8 cellular contexts compared by ENCODE assay signal in the genomic region with DNA sequence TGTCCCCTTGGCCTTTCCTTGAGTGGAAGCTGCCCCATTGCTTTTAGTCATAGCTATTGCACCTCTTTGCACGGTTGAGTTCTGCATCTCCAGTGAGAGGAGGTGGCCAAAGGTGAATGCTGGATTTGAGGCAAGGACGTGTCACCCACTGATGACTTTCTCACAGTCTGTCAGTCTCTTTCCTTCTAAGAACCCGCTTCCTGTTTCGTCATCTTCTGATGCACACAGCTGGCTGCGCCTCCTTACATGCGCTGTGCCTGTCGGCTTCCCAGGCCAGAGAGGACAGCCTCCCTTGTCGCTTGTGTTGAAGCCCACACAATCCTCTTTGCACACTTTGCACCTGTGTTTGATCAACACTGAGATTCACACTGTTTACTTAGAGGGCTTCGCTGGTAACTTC. TPM values are rescaled to one million over a fixed set of nuclear protein-coding genes. Genes with fewer than 3 reads are reported as not detected.
DNase-seq lines count a peak whose midpoint lies in the region; ATAC-seq, FAIRE-seq and TF ChIP-seq lines count a peak whose summit lies in the region.

No MANE protein-coding gene starts in this region.

- TF ChIP-seq POLR2A in right lobe of liver (IDR thresholded peaks at IDR 0.05) (no peak), HepG2 (IDR thresholded peaks at IDR 0.05; ENCODE audit: insufficient read depth in 1 of 2, low read depth in 2 of 2, low read length in 2 of 2) (no peak)

- H3K27ac ChIP-seq in right lobe of liver (no peak overlapping the region), HepG2 (ENCODE audit: extremely low read length, insufficient read depth, low read length) (no peak overlapping the region), trophoblast cell (ENCODE audit: low read depth, low read length) (no peak overlapping the region)
- H3K27ac ChIP-seq in naive thymus-derived CD4-positive, alpha-beta T cell (ENCODE audit: low read depth, low read length) = peak overlapping the region; percentile 85

- H2BK5ac ChIP-seq in trophoblast cell (ENCODE audit: low read depth, low read length, poor library complexity) = no peak overlapping the region

- H3K36me3 ChIP-seq in right lobe of liver = peaks cover 0 to 32% (median 9%) of the 10 kb centered on the region in 4 donors
- peaks cover 16 to 43% of the 10 kb centered on the region in 2 experiments; a peak in 4 of 5 replicates for H3K36me3 ChIP-seq in HepG2 (replicated peaks in 1 of 2; ENCODE audit: control insufficient read depth in 1 of 2, insufficient read depth in 2 of 2, low read length in 2 of 2)
- H3K36me3 ChIP-seq in naive thymus-derived CD4-positive, alpha-beta T cell (ENCODE audit: control insufficient read depth in 2 of 3, insufficient read depth in 3 of 3, low read length in 3 of 3) = peaks cover 0 to 52% (median 7%) of the 10 kb centered on the region in 3 experiments
- H3K36me3 ChIP-seq in trophoblast cell (ENCODE audit: control insufficient read depth in 1 of 2, insufficient read depth in 2 of 2, low read length in 2 of 2) = peaks cover 37 to 45% of the 10 kb centered on the region in 2 experiments

- no peak overlapping the region for H2AK5ac ChIP-seq in trophoblast cell (ENCODE audit: low read length)

- H3K9me3 Mint-ChIP-seq in activated T-cell treated with anti-CD3 and anti-CD28 coated beads, Interleukin-2, amount 50 U/mL, for 4 hours = no peaks in the 10 kb centered on the region
- H3K9me3 Mint-ChIP-seq in naive thymus-derived CD4-positive, alpha-beta T cell = no peaks in the 10 kb centered on the region
- H3K9me3 Mint-ChIP-seq in type B pancreatic cell = no peaks in the 10 kb centered on the region

- WGBS in right lobe of liver (ENCODE audit: insufficient coverage, low coverage, low lambda C conversion rate, missing lambda C conversion rate) = 73% methylated on average over 6 of the region's 9 CpGs
- 92% methylated on average over 9 of the region's 9 CpGs for WGBS in HepG2 (ENCODE audit: low lambda C conversion rate)
- no CpG with 5 or more reads among the region's 9 CpGs for WGBS in trophoblast cell (ENCODE audit: extremely low coverage, insufficient coverage, insufficient read length)

- no peaks in the 10 kb centered on the region for H3K27me3 Mint-ChIP-seq in activated T-cell treated with anti-CD3 and anti-CD28 coated beads, Interleukin-2, amount 50 U/mL, for 4 hours (ENCODE audit: low read depth)
- no peaks in the 10 kb centered on the region for H3K27me3 Mint-ChIP-seq in naive thymus-derived CD4-positive, alpha-beta T cell
- H3K27me3 Mint-ChIP-seq in type B pancreatic cell = no peaks in the 10 kb centered on the region

- BruUV-seq in HepG2 (replicated peaks; lab: Mats Ljungman, UMichigan) = no TSS peak

- in situ Hi-C loops in HepG2 (cut with HindIII; ENCODE audit: extremely low pct_ligation_motif_present, low pct_unique_long_range_greater_than_20kb) = loop anchor here (5.0 kb wide), 1 partner anchor 38 kb away; no protein-coding TSS in a partner anchor

- no peak overlapping the region for H3K23ac ChIP-seq in trophoblast cell (ENCODE audit: low read length)

- FAIRE-seq in HepG2 (lab: Jason Lieb, UNC) = no peak

- TF ChIP-seq EP300 in HepG2 (IDR thresholded peaks at IDR 0.05; ENCODE audit: low read depth in 2 of 2, low read length in 2 of 2) (no peak), HepG2 (CRISPR knock-in tag; IDR thresholded peaks at IDR 0.05; ENCODE audit: borderline replicate concordance) (no peak)

- H3K4me1 Mint-ChIP-seq in activated T-cell treated with anti-CD3 and anti-CD28 coated beads, Interleukin-2, amount 50 U/mL, for 4 hours (ENCODE audit: low read depth) = peaks cover 42% of the 10 kb centered on the region
- H3K4me1 Mint-ChIP-seq in naive thymus-derived CD4-positive, alpha-beta T cell = peaks cover 20 to 64% (median 50%) of the 10 kb centered on the region in 7 donors
- H3K4me1 Mint-ChIP-seq in type B pancreatic cell (ENCODE audit: unreplicated experiment) = peaks cover 6% of the 10 kb centered on the region

- no peak overlapping the region for H3K18ac ChIP-seq in trophoblast cell (ENCODE audit: low read length)

- H2AFZ ChIP-seq in HepG2 (ENCODE audit: low read length) (no peak overlapping the region), trophoblast cell (ENCODE audit: insufficient read depth, low read length, poor library complexity) (no peak overlapping the region)

- H4K20me1 ChIP-seq in HepG2 (ENCODE audit: insufficient read depth, low read length) = peaks cover 7% of the 10 kb centered on the region; the same call in 1 of the 2 replicates

- TF ChIP-seq RAD21 in HepG2 (CRISPR knock-in tag; IDR thresholded peaks at IDR 0.05) = no peak

- H3K9ac ChIP-seq in HepG2 (ENCODE audit: insufficient read depth, low read depth, low read length) = no peak overlapping the region
- no peak overlapping the region for H3K9ac ChIP-seq in trophoblast cell (ENCODE audit: low read length)

- H4K8ac ChIP-seq in trophoblast cell (ENCODE audit: low read depth, low read length) = no peak overlapping the region

- TF ChIP-seq CTCF in right lobe of liver (IDR thresholded peaks at IDR 0.05) (no peak), HepG2 (CRISPR knock-in tag; IDR thresholded peaks at IDR 0.05) (no peak), type B pancreatic cell (conservative IDR thresholded peaks at IDR 0.05) (no peak)

- peak; percentile 41 to 65 (median 56) for ATAC-seq in right lobe of liver
- ATAC-seq in HepG2 = no peak
- ATAC-seq in activated T-cell treated with anti-CD3 and anti-CD28 coated beads, Interleukin-2, amount 50 U/mL, for 4 hours = peak; percentile 98 to 99
- peak; percentile 97 for ATAC-seq in naive thymus-derived CD4-positive, alpha-beta T cell
- no peak for ATAC-seq in GM18909 (IDR thresholded peaks at IDR 0.05; ENCODE audit: poor library complexity, unreplicated experiment)

- H3K9me3 ChIP-seq in right lobe of liver = no peaks in the 10 kb centered on the region
- H3K9me3 ChIP-seq in HepG2 (ENCODE audit: low read length) = no peaks in the 10 kb centered on the region
- H3K9me3 ChIP-seq in naive thymus-derived CD4-positive, alpha-beta T cell (ENCODE audit: control insufficient read depth in 2 of 3, low read length in 3 of 3) = no peaks in the 10 kb centered on the region
- no peaks in the 10 kb centered on the region for H3K9me3 ChIP-seq in trophoblast cell (ENCODE audit: insufficient read depth, low read depth, low read length)

- no peak overlapping the region for H3K14ac ChIP-seq in trophoblast cell (ENCODE audit: low read length)

- peaks cover 35% of the 10 kb centered on the region for H3K36me3 Mint-ChIP-seq in activated T-cell treated with anti-CD3 and anti-CD28 coated beads, Interleukin-2, amount 50 U/mL, for 4 hours (ENCODE audit: insufficient read depth)
- peaks cover 4 to 41% (median 23%) of the 10 kb centered on the region in 5 donors for H3K36me3 Mint-ChIP-seq in naive thymus-derived CD4-positive, alpha-beta T cell
- peaks cover 8% of the 10 kb centered on the region for H3K36me3 Mint-ChIP-seq in type B pancreatic cell

- DNase-seq in right lobe of liver = no peak
- no peak for DNase-seq in HepG2 (ENCODE audit: low spot score)
- DNase-seq in activated T-cell treated with anti-CD3 and anti-CD28 coated beads, Interleukin-2, amount 50 U/mL, for 4 hours = peak; percentile 71
- peak; percentile 39 to 93 (median 90) for DNase-seq in naive thymus-derived CD4-positive, alpha-beta T cell
- no peak for DNase-seq in type B pancreatic cell (ENCODE audit: extremely low spot score, unreplicated experiment)
- DNase-seq in COLO668 (lab: John Stamatoyannopoulos, UW; ENCODE audit: unreplicated experiment) = no peak
- no peak for DNase-seq in trophoblast cell

- no peak overlapping the region for H3K4ac ChIP-seq in trophoblast cell (ENCODE audit: low read depth, low read length)

- H3K79me2 ChIP-seq in HepG2 (ENCODE audit: insufficient read depth, low read length) = no peaks in the 10 kb centered on the region
- H3K79me2 ChIP-seq in trophoblast cell (ENCODE audit: control insufficient read depth, insufficient read depth, low read length, poor library complexity) = no peaks in the 10 kb centered on the region

- H3K79me1 ChIP-seq in trophoblast cell (ENCODE audit: low read length) = no peaks in the 10 kb centered on the region

- POLR2A ChIA-PET in HepG2 (lab: Yijun Ruan, JAX) = no interaction called here
- POLR2A ChIA-PET in naive thymus-derived CD4-positive, alpha-beta T cell (lab: Charles Lee) = interaction anchor here (0.8 to 1.0 kb wide), 2 partner anchors 18 to 24 kb away, joined by 3 read pairs; no protein-coding TSS in a partner anchor

- H3K4me2 ChIP-seq in HepG2 (ENCODE audit: low read depth, low read length) (no peak overlapping the region), trophoblast cell (ENCODE audit: low read length) (no peak overlapping the region)

- intact Hi-C loops in right lobe of liver (cut with DNase I) = no loop called here
- intact Hi-C loops in HepG2 (cut with micrococcal nuclease; ENCODE audit: unreplicated experiment) = no loop called here
- intact Hi-C loops in naive thymus-derived CD4-positive, alpha-beta T cell (cut with micrococcal nuclease) = loop anchor here (1.0 to 5.0 kb wide), 2 partner anchors 18 to 38 kb away; no protein-coding TSS in a partner anchor

- peak overlapping the region; percentile 64 for H3K4me3 Mint-ChIP-seq in activated T-cell treated with anti-CD3 and anti-CD28 coated beads, Interleukin-2, amount 50 U/mL, for 4 hours
- peak overlapping the region; percentile 68 to 87 (median 80) for H3K4me3 Mint-ChIP-seq in naive thymus-derived CD4-positive, alpha-beta T cell
- no peak overlapping the region for H3K4me3 Mint-ChIP-seq in type B pancreatic cell

- no peak overlapping the region for H2BK12ac ChIP-seq in trophoblast cell (ENCODE audit: low read length)

- no peaks in the 10 kb centered on the region for H3K27me3 ChIP-seq in right lobe of liver
- no peaks in the 10 kb centered on the region for H3K27me3 ChIP-seq in HepG2 (ENCODE audit: control insufficient read depth in 1 of 2, insufficient read depth in 2 of 2, low read length in 2 of 2)
- H3K27me3 ChIP-seq in naive thymus-derived CD4-positive, alpha-beta T cell (ENCODE audit: control insufficient read depth in 2 of 2, insufficient read depth in 2 of 2, low read length in 2 of 2) = no peaks in the 10 kb centered on the region
- no peaks in the 10 kb centered on the region for H3K27me3 ChIP-seq in trophoblast cell (ENCODE audit: insufficient read depth, low read length)

- peak overlapping the region; percentile 82 to 100 (median 98) for H3K27ac Mint-ChIP-seq in naive thymus-derived CD4-positive, alpha-beta T cell
- no peak overlapping the region for H3K27ac Mint-ChIP-seq in type B pancreatic cell

- no peaks in the 10 kb centered on the region for H3K4me1 ChIP-seq in right lobe of liver
- peaks cover 17% of the 10 kb centered on the region for H3K4me1 ChIP-seq in HepG2 (ENCODE audit: insufficient read depth, low read length)
- H3K4me1 ChIP-seq in naive thymus-derived CD4-positive, alpha-beta T cell (ENCODE audit: control insufficient read depth in 2 of 2, insufficient read depth in 2 of 2, low read length in 2 of 2) = peaks cover 18 to 19% of the 10 kb centered on the region in 2 donors
- H3K4me1 ChIP-seq in trophoblast cell (ENCODE audit: control insufficient read depth in 1 of 2, insufficient read depth in 2 of 2, low read length in 2 of 2) = no peaks in the 10 kb centered on the region

- H4K12ac ChIP-seq in trophoblast cell (ENCODE audit: low read depth, low read length) = no peak overlapping the region

- no peak overlapping the region for H4K91ac ChIP-seq in trophoblast cell (ENCODE audit: low read depth, low read length)

- no peak overlapping the region for H2BK120ac ChIP-seq in trophoblast cell (ENCODE audit: insufficient read depth, low read length, poor library complexity)

- H3K4me3 ChIP-seq in right lobe of liver (no peak overlapping the region), HepG2 (replicated peaks in 1 of 3; ENCODE audit: insufficient read depth in 1 of 3, low read depth in 2 of 3, low read length in 3 of 3) (no peak overlapping the region), trophoblast cell (ENCODE audit: low read depth, low read length) (no peak overlapping the region)
- H3K4me3 ChIP-seq in naive thymus-derived CD4-positive, alpha-beta T cell (ENCODE audit: low read length) = no peak overlapping the region

- CTCF ChIA-PET in HepG2 (lab: Yijun Ruan, JAX; ENCODE audit: low intra/inter-chr PET ratio, low total read pairs) = no interaction called here
- CTCF ChIA-PET in naive thymus-derived CD4-positive, alpha-beta T cell (lab: Charles Lee) = no interaction called here

RNA-seq across cellular contexts. Expression of gene PWP2, which starts 41.8 kb away (rescaled TPM):
- total RNA-seq in right lobe of liver (1 to 10 TPM in 5 of 6 experiments, under 1 TPM in 1; 0.93 to 7.5 (median 3.0) TPM), HepG2 (2016; rRNA removed; fragmentation: Illumina TruSeq; extraction: Trizol) (17.0 and 17.7 TPM in 2 replicates), type B pancreatic cell (ENCODE audit: low replicate concordance) (5.1 and 5.8 TPM in 2 replicates)
- 3.0 and 3.7 TPM in 2 replicates for total RNA-seq in HepG2 (2016; cell fraction: cytosol; rRNA removed; fragmentation: Illumina TruSeq; extraction: Trizol; ENCODE audit: low read depth)
- total RNA-seq in HepG2 (2016; cell fraction: insoluble cytoplasmic fraction; rRNA removed; fragmentation: Illumina TruSeq; extraction: Trizol) = 19.8 TPM in 2 replicates
- 4.1 and 5.3 TPM in 2 replicates for total RNA-seq in HepG2 (2016; cell fraction: membrane; rRNA removed; fragmentation: Illumina TruSeq; extraction: Trizol)
- 10.7 and 12.9 TPM in 2 replicates for total RNA-seq in HepG2 (2016; cell fraction: nucleus; rRNA removed; fragmentation: Illumina TruSeq; extraction: Trizol)
- polyA plus RNA-seq in HepG2 (2011; rRNA removed) = 7.7 and 9.6 TPM in 2 replicates
- 8.8 and 8.9 TPM in 2 replicates for polyA plus RNA-seq in HepG2 (2011; cell fraction: cytosol; rRNA removed)
- 16.7 and 17.7 TPM in 2 replicates for polyA plus RNA-seq in HepG2 (2011; cell fraction: nucleus; rRNA removed)
- polyA plus RNA-seq in HepG2 (2012) = 7.5 and 10.4 TPM in 2 replicates
- polyA plus RNA-seq in HepG2 (2016; cell fraction: cytosol; fragmentation: Illumina TruSeq; extraction: Trizol; ENCODE audit: low read depth) = 0.66 and 0.87 TPM in 2 replicates
- polyA plus RNA-seq in HepG2 (2016; cell fraction: insoluble cytoplasmic fraction; fragmentation: Illumina TruSeq; extraction: Trizol; ENCODE audit: low read depth) = 9.5 and 12.0 TPM in 2 replicates
- polyA plus RNA-seq in HepG2 (2016; cell fraction: membrane; fragmentation: Illumina TruSeq; extraction: Trizol; ENCODE audit: low read depth) = 0.99 and 1.2 TPM in 2 replicates
- 13.3 and 15.6 TPM in 2 replicates for polyA plus RNA-seq in HepG2 (2016; cell fraction: nucleus; fragmentation: Illumina TruSeq; extraction: Trizol; ENCODE audit: insufficient read depth, low read depth)
- 18.7 and 28.7 TPM in 2 replicates for polyA minus RNA-seq in HepG2 (2011; rRNA and poly(A)+ RNA removed; ENCODE audit: low replicate concordance)
- 6.6 and 6.7 TPM in 2 replicates for polyA minus RNA-seq in HepG2 (2011; cell fraction: cytosol; rRNA and poly(A)+ RNA removed)
- polyA minus RNA-seq in HepG2 (2011; cell fraction: nucleus; rRNA and poly(A)+ RNA removed) = 12.1 and 13.9 TPM in 2 replicates
- 100 to 1,000 TPM in 1 of 3 donors, 10 to 100 TPM in 2; 24.6 to 145 (median 27.1) TPM for total RNA-seq in activated T-cell treated with anti-CD3 and anti-CD28 coated beads, Interleukin-2, amount 50 U/mL, for 4 hours
- 10 to 100 TPM; 12.0 to 42.3 (median 23.0) TPM for total RNA-seq in naive thymus-derived CD4-positive, alpha-beta T cell
- polyA plus RNA-seq in naive thymus-derived CD4-positive, alpha-beta T cell = 10 to 100 TPM in 1 of 2 donors, 1 to 10 TPM in 1; 8.7 to 17.9 TPM
- polyA plus RNA-seq in trophoblast cell (2013) = 0.50 and 0.52 TPM in 2 replicates

RNA-seq across cellular contexts. Expression of gene TRAPPC10, which starts 53.3 kb away (rescaled TPM):
- total RNA-seq in right lobe of liver = 10 to 100 TPM; 15.4 to 25.6 (median 18.4) TPM
- 15.2 and 16.5 TPM in 2 replicates for total RNA-seq in HepG2 (2016; rRNA removed; fragmentation: Illumina TruSeq; extraction: Trizol)
- 16.6 and 17.0 TPM in 2 replicates for total RNA-seq in HepG2 (2016; cell fraction: cytosol; rRNA removed; fragmentation: Illumina TruSeq; extraction: Trizol; ENCODE audit: low read depth)
- 12.6 and 17.1 TPM in 2 replicates for total RNA-seq in HepG2 (2016; cell fraction: insoluble cytoplasmic fraction; rRNA removed; fragmentation: Illumina TruSeq; extraction: Trizol)
- 18.2 and 18.5 TPM in 2 replicates for total RNA-seq in HepG2 (2016; cell fraction: membrane; rRNA removed; fragmentation: Illumina TruSeq; extraction: Trizol)
- total RNA-seq in HepG2 (2016; cell fraction: nucleus; rRNA removed; fragmentation: Illumina TruSeq; extraction: Trizol) = 25.8 and 26.3 TPM in 2 replicates
- polyA plus RNA-seq in HepG2 (2011; rRNA removed) = 10.6 TPM in 2 replicates
- 6.4 and 7.4 TPM in 2 replicates for polyA plus RNA-seq in HepG2 (2011; cell fraction: cytosol; rRNA removed)
- polyA plus RNA-seq in HepG2 (2011; cell fraction: nucleus; rRNA removed) = 33.8 and 34.4 TPM in 2 replicates
- polyA plus RNA-seq in HepG2 (2012) = 9.8 and 12.7 TPM in 2 replicates
- polyA plus RNA-seq in HepG2 (2016; cell fraction: cytosol; fragmentation: Illumina TruSeq; extraction: Trizol; ENCODE audit: low read depth) = 12.1 and 12.5 TPM in 2 replicates
- 9.5 and 11.9 TPM in 2 replicates for polyA plus RNA-seq in HepG2 (2016; cell fraction: insoluble cytoplasmic fraction; fragmentation: Illumina TruSeq; extraction: Trizol; ENCODE audit: low read depth)
- polyA plus RNA-seq in HepG2 (2016; cell fraction: membrane; fragmentation: Illumina TruSeq; extraction: Trizol; ENCODE audit: low read depth) = 10.0 and 10.8 TPM in 2 replicates
- polyA plus RNA-seq in HepG2 (2016; cell fraction: nucleus; fragmentation: Illumina TruSeq; extraction: Trizol; ENCODE audit: insufficient read depth, low read depth) = 30.3 and 54.6 TPM in 2 replicates
- polyA minus RNA-seq in HepG2 (2011; rRNA and poly(A)+ RNA removed; ENCODE audit: low replicate concordance) = 19.6 and 41.6 TPM in 2 replicates
- polyA minus RNA-seq in HepG2 (2011; cell fraction: cytosol; rRNA and poly(A)+ RNA removed) = 6.8 and 7.4 TPM in 2 replicates
- polyA minus RNA-seq in HepG2 (2011; cell fraction: nucleus; rRNA and poly(A)+ RNA removed) = 27.6 and 28.3 TPM in 2 replicates
- total RNA-seq in activated T-cell treated with anti-CD3 and anti-CD28 coated beads, Interleukin-2, amount 50 U/mL, for 4 hours = 10 to 100 TPM; 43.0 to 48.1 (median 44.8) TPM
- total RNA-seq in naive thymus-derived CD4-positive, alpha-beta T cell = 100 to 1,000 TPM in 2 of 5 experiments, 10 to 100 TPM in 3; 80.6 to 119 (median 93.2) TPM
- 10 to 100 TPM; 15.6 to 26.5 TPM for polyA plus RNA-seq in naive thymus-derived CD4-positive, alpha-beta T cell
- 33.7 and 37.0 TPM in 2 replicates for total RNA-seq in type B pancreatic cell (ENCODE audit: low replicate concordance)
- polyA plus RNA-seq in trophoblast cell (2013) = 19.1 and 20.0 TPM in 2 replicates

Comparison
In these comparisons a context has a peak if more than half of its experiments do, and no peak if none do; other contexts are left out.
1. ATAC-seq: peak in right lobe of liver (4 of 4), activated T-cell treated with anti-CD3 and anti-CD28 coated beads, Interleukin-2, amount 50 U/mL, for 4 hours (2 of 2) and naive thymus-derived CD4-positive, alpha-beta T cell (single experiment); none in HepG2 (single experiment) and GM18909 (single experiment).
2. DNase-seq: peak in activated T-cell treated with anti-CD3 and anti-CD28 coated beads, Interleukin-2, amount 50 U/mL, for 4 hours (single experiment) and naive thymus-derived CD4-positive, alpha-beta T cell (9 of 9); none in right lobe of liver (0 of 3), HepG2 (single experiment), type B pancreatic cell (single experiment), COLO668 (single experiment) and trophoblast cell (0 of 2).
3. intact Hi-C loops: an anchor here in naive thymus-derived CD4-positive, alpha-beta T cell (1.0 to 5.0 kb wide); none called in right lobe of liver and HepG2.